In genomic region chr12:108335349-108336119, GRCh38 we compare ENCODE assay signal across 15 cellular contexts. TPM values are rescaled to one million over a fixed set of nuclear protein-coding genes. Genes with fewer than 3 reads are reported as not detected.
A peak's percentile ranks its signal among the peaks of the same experiment; 100 is the strongest.
DNase-seq lines count a peak whose midpoint lies in the region; ATAC-seq lines count a peak whose summit lies in the region.
"Had no signal": no experiment of that assay in that cellular context is flagged by ENCODE, and none has a peak within 500 bp of the region (broad histone marks: within the 10 kb centered on the region; RNA-seq: fewer than 3 reads in every experiment).

No MANE protein-coding gene starts in this region.

- DNase-seq in mesendoderm (no peak), KBM-7 (no peak), kidney tubule cell (ENCODE audit: low spot score) (no peak)
- DNase-seq in activated CD4-positive, alpha-beta memory T cell treated with anti-CD3 and anti-CD28 coated beads for 36 hours = no peak
- DNase-seq in stimulated activated CD8-positive, alpha-beta memory T cell treated with anti-CD3 and anti-CD28 coated beads, Interleukin-4, amount 100 ng/mL, for 48 hours = no peak
- DNase-seq: activated T-cell treated with anti-CD3 and anti-CD28 coated beads, Interleukin-2, amount 50 U/mL, for 48 hours; central memory CD4-positive, alpha-beta T cell; gastrocnemius medialis; mesenchymal stem cell; NCI-H446 treated with DMSO at 0.1 percent for 48 hours; small intestine had no signal

- H3K18ac ChIP-seq in mesendoderm (ENCODE audit: low read length) = no peak overlapping the region

- no peak overlapping the region for H3K27ac Mint-ChIP-seq in activated CD4-positive, alpha-beta memory T cell treated with anti-CD3 and anti-CD28 coated beads for 36 hours

- peaks cover 12% of the 10 kb centered on the region for H3K27me3 Mint-ChIP-seq in activated CD4-positive, alpha-beta memory T cell treated with anti-CD3 and anti-CD28 coated beads for 36 hours

- ATAC-seq in GM18499 (IDR thresholded peaks at IDR 0.05; ENCODE audit: insufficient read depth, unreplicated experiment) (peak; percentile 43), GM21390 (IDR thresholded peaks at IDR 0.05; ENCODE audit: unreplicated experiment) (peak; percentile 68), HG03342 (IDR thresholded peaks at IDR 0.05; ENCODE audit: unreplicated experiment) (peak; percentile 55)
- ATAC-seq: gastrocnemius medialis had no signal

- H2AK5ac ChIP-seq in mesendoderm (ENCODE audit: low read length) = peak overlapping the region; percentile 27

- no peak overlapping the region for H3K23ac ChIP-seq in mesendoderm (ENCODE audit: low read length)

- H3K9ac ChIP-seq in mesendoderm (ENCODE audit: low read length) = no peak overlapping the region

- in situ Hi-C loops in KBM-7 (cut with MboI; ENCODE audit: low pct_unique_long_range_greater_than_20kb, low sequenced_read_pairs) = no loop called here

- WGBS in mesendoderm (ENCODE audit: extremely low coverage, insufficient coverage, low lambda C conversion rate) = no CpG with 5 or more reads among the region's 4 CpGs

- no peak overlapping the region for H3K56ac ChIP-seq in mesendoderm (ENCODE audit: low read length)

- no peak overlapping the region for H3K4me3 Mint-ChIP-seq in activated CD4-positive, alpha-beta memory T cell treated with anti-CD3 and anti-CD28 coated beads for 36 hours

- H3K4me2 ChIP-seq in mesendoderm (ENCODE audit: low read length) = no peak overlapping the region

- H2BK120ac ChIP-seq in mesendoderm (ENCODE audit: low read depth, low read length) = no peak overlapping the region

- no peak overlapping the region for H2BK5ac ChIP-seq in mesendoderm (ENCODE audit: low read length)

- POLR2A ChIA-PET in activated CD4-positive, alpha-beta memory T cell treated with anti-CD3 and anti-CD28 coated beads for 36 hours (lab: Charles Lee) = no interaction called here

- no peak overlapping the region for H4K5ac ChIP-seq in mesendoderm (ENCODE audit: low read length)

- H3K36me3 Mint-ChIP-seq in activated CD4-positive, alpha-beta memory T cell treated with anti-CD3 and anti-CD28 coated beads for 36 hours = no peaks in the 10 kb centered on the region

- H3K79me1 ChIP-seq in mesendoderm (ENCODE audit: low read length) = no peaks in the 10 kb centered on the region

- intact Hi-C loops in activated CD4-positive, alpha-beta memory T cell treated with anti-CD3 and anti-CD28 coated beads for 36 hours (cut with micrococcal nuclease) = loop anchor here (10.0 kb wide), 1 partner anchor 179 kb away; the partner anchor contains the start of gene FICD

- no peak overlapping the region for H3K4me3 ChIP-seq in mesendoderm (ENCODE audit: low read length)

- no peak overlapping the region for H2BK15ac ChIP-seq in mesendoderm (replicated peaks; ENCODE audit: low read depth)

- peaks cover 3% of the 10 kb centered on the region for H3K4me1 Mint-ChIP-seq in activated CD4-positive, alpha-beta memory T cell treated with anti-CD3 and anti-CD28 coated beads for 36 hours (ENCODE audit: low read depth)

- no peaks in the 10 kb centered on the region for H3K9me3 Mint-ChIP-seq in activated CD4-positive, alpha-beta memory T cell treated with anti-CD3 and anti-CD28 coated beads for 36 hours

- H3K4ac ChIP-seq in mesendoderm (ENCODE audit: low read depth, low read length) = no peak overlapping the region

- CTCF ChIA-PET in activated CD4-positive, alpha-beta memory T cell treated with anti-CD3 and anti-CD28 coated beads for 36 hours (lab: Charles Lee) = no interaction called here

- H3K4me1 ChIP-seq in mesendoderm (ENCODE audit: control insufficient read depth, low read depth, low read length) = peaks cover 4% of the 10 kb centered on the region

- H3K36me3 ChIP-seq in mesendoderm (ENCODE audit: control insufficient read depth, insufficient read depth, low read length) = no peaks in the 10 kb centered on the region
- H3K36me3 ChIP-seq: gastrocnemius medialis had no signal

- H3K79me2 ChIP-seq in mesendoderm (ENCODE audit: control insufficient read depth, insufficient read depth, low read length) = no peaks in the 10 kb centered on the region

- H4K8ac ChIP-seq in mesendoderm (ENCODE audit: low read depth, low read length) = no peak overlapping the region

- no peak overlapping the region for H3K27ac ChIP-seq in mesendoderm (ENCODE audit: low read depth, low read length)

- H3K27me3 ChIP-seq in mesendoderm (ENCODE audit: insufficient read depth, low read length, poor library complexity) = no peaks in the 10 kb centered on the region

RNA-seq across cellular contexts. Expression of gene CMKLR1, which starts 3.6 kb away (rescaled TPM):
- 1.6 TPM for polyA plus RNA-seq in mesendoderm (2013, experiment 1 of 2)
- 1.6 TPM for polyA plus RNA-seq in mesendoderm (2013, experiment 2 of 2)
- total RNA-seq in activated CD4-positive, alpha-beta memory T cell treated with anti-CD3 and anti-CD28 coated beads for 36 hours = not detected
- total RNA-seq: T-helper 1 cell treated with Interleukin-12 subunit alpha and Interleukin-12 subunit beta and Interleukin-4 antibody, amounts not matched to agents 30 ng/mL and 1 ng/mL, for 36 hours had no signal
